ENCODE assay signal across 8 cellular contexts in the genomic region with DNA sequence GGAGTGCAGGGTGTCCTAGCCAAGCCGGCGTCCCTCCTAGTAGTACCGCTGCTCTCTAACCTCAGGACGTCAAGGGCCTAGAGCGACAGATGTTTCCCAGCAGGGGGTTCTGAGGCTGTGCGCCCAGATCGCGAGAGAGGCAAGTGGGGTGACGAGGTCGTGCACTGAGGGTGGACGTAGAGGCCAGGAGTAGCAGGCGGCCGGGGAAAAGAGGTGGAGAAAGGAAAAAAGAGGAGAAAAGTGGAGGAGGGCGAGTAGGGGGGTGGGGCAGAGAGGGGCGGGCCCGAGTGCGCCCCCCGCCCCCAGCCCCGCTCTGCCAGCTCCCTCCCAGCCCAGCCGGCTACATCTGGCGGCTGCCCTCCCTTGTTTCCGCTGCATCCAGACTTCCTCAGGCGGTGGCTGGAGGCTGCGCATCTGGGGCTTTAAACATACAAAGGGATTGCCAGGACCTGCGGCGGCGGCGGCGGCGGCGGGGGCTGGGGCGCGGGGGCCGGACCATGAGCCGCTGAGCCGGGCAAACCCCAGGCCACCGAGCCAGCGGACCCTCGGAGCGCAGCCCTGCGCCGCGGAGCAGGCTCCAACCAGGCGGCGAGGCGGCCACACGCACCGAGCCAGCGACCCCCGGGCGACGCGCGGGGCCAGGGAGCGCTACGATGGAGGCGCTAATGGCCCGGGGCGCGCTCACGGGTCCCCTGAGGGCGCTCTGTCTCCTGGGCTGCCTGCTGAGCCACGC. TPM values are rescaled to one million over a fixed set of nuclear protein-coding genes. Genes with fewer than 3 reads are reported as not detected.
DNase-seq lines count a peak whose midpoint lies in the region; ATAC-seq and TF ChIP-seq lines count a peak whose summit lies in the region.

A gene (plus strand): TSS at position 372 of the 733 bp plus-strand sequence. CDS start 282 bp downstream, at position 654.

- no peaks in the 10 kb centered on the region for H3K36me3 ChIP-seq in Karpas-422 (ENCODE audit: insufficient read depth, low read length)

- DNase-seq in CD14-positive monocyte (ENCODE audit: low spot score), result no peak
- peak; percentile 92 for DNase-seq in RPMI7951 (ENCODE audit: low read depth)
- peak; percentile 82 for DNase-seq in fibroblast of pulmonary artery (ENCODE audit: low read depth)
- peak; percentile 62 for DNase-seq in neural crest cell (ENCODE audit: low read depth, low spot score)
- DNase-seq in Karpas-422, result no peak
- no peak for DNase-seq in NCI-H1930 (lab: John Stamatoyannopoulos, UW)

- H3K79me2 ChIP-seq in Karpas-422 (ENCODE audit: low read length), result no peaks in the 10 kb centered on the region

- no peak within 1 kb of the TSS for H3K27ac Mint-ChIP-seq in CD14-positive monocyte
- H3K27ac Mint-ChIP-seq in neural crest cell (ENCODE audit: unreplicated experiment), result peak within 1 kb of the TSS; percentile 94

- H3K9me2 ChIP-seq in Karpas-422 (replicated peaks; ENCODE audit: insufficient read depth, low read length), result no peaks in the 10 kb centered on the region

- peaks cover 0 to 8% (median 4%) of the 10 kb centered on the region in 7 donors for H3K9me3 Mint-ChIP-seq in CD14-positive monocyte
- no peaks in the 10 kb centered on the region for H3K9me3 Mint-ChIP-seq in neural crest cell

- no peak within 1 kb of the TSS for H2AFZ ChIP-seq in Karpas-422 (ENCODE audit: low read length)

- H3K9me3 ChIP-seq in Karpas-422 (ENCODE audit: low read length), result no peaks in the 10 kb centered on the region

- no peaks in the 10 kb centered on the region for H3K27me3 ChIP-seq in Karpas-422 (ENCODE audit: low read length)

- H3K4me1 Mint-ChIP-seq in CD14-positive monocyte (peaks cover 19% of the 10 kb centered on the region), neural crest cell (peaks cover 25% of the 10 kb centered on the region)

- no peaks in the 10 kb centered on the region for H4K20me1 ChIP-seq in Karpas-422 (ENCODE audit: insufficient read depth, low read depth, low read length)

- peaks cover 4 to 8% of the 10 kb centered on the region in 2 donors for H3K36me3 Mint-ChIP-seq in CD14-positive monocyte
- peaks cover 10% of the 10 kb centered on the region for H3K36me3 Mint-ChIP-seq in neural crest cell (ENCODE audit: low read depth)

- TF ChIP-seq CTCF in CD14-positive monocyte (IDR thresholded peaks at IDR 0.05), result no peak
- TF ChIP-seq CTCF in fibroblast of pulmonary artery (IDR thresholded peaks at IDR 0.05; ENCODE audit: low read length, missing control alignments), result no peak
- no peak for TF ChIP-seq CTCF in neural crest cell (conservative IDR thresholded peaks at IDR 0.05)

- H3K27me3 Mint-ChIP-seq in CD14-positive monocyte (ENCODE audit: low read depth in 3 of 3) (peaks cover 36 to 40% (median 38%) of the 10 kb centered on the region in 3 donors), neural crest cell (ENCODE audit: low read depth) (peaks cover 12% of the 10 kb centered on the region)

- ATAC-seq in GM18873 (IDR thresholded peaks at IDR 0.05; ENCODE audit: low FRiP score, unreplicated experiment), result no peak
- no peak for ATAC-seq in activated CD4-positive, CD25-positive, alpha-beta regulatory T cell treated with anti-CD3 and anti-CD28 coated beads, Interleukin-2, amount 50 U/mL, for 24 hours

- H3K4me2 ChIP-seq in Karpas-422 (ENCODE audit: low read depth, low read length, poor library complexity, severe bottlenecking), result no peak within 1 kb of the TSS

- H3K4me3 Mint-ChIP-seq in CD14-positive monocyte (peak within 1 kb of the TSS; percentile 44 to 90), neural crest cell (peak within 1 kb of the TSS; percentile 98)

- intact Hi-C loops in CD14-positive monocyte (cut with micrococcal nuclease), result no loop called here

- H3K4me3 ChIP-seq in fibroblast of pulmonary artery (replicated peaks; ENCODE audit: low read depth, low read length) (peak within 1 kb of the TSS; percentile 94), Karpas-422 (ENCODE audit: low read length) (no peak within 1 kb of the TSS)

- H3K4me1 ChIP-seq in Karpas-422 (ENCODE audit: low read length), result no peaks in the 10 kb centered on the region

- no peak within 1 kb of the TSS for H3K9ac ChIP-seq in Karpas-422 (ENCODE audit: low read length)

- H3K27ac ChIP-seq in Karpas-422 (ENCODE audit: low read length), result no peak within 1 kb of the TSS

RNA-seq across cellular contexts. Expression of the gene that starts here (rescaled TPM):
- not detected for polyA plus RNA-seq in CD14-positive monocyte
- 667 and 839 TPM in 2 replicates for total RNA-seq in RPMI7951 (2014; rRNA removed; shearing (Covaris generic))
- total RNA-seq in neural crest cell, result 138 and 153 TPM in 2 replicates
- not detected in 2 replicates for total RNA-seq in Karpas-422 (2014; rRNA removed; shearing (Covaris generic); ENCODE audit: low replicate concordance)

Comparison
In these comparisons a context has a peak if more than half of its experiments do, and no peak if none do; other contexts are left out.
1. RNA of the gene that starts here (total RNA-seq): 667 to 839 TPM in RPMI7951 and 138 to 153 TPM in neural crest cell; not detected in Karpas-422; every median in the first group is over 100 times any median in the second.
2. DNase-seq: peak in RPMI7951 (single experiment), fibroblast of pulmonary artery (single experiment) and neural crest cell (single experiment); none in CD14-positive monocyte (single experiment), Karpas-422 (single experiment) and NCI-H1930 (0 of 2).